In the genomic region with DNA sequence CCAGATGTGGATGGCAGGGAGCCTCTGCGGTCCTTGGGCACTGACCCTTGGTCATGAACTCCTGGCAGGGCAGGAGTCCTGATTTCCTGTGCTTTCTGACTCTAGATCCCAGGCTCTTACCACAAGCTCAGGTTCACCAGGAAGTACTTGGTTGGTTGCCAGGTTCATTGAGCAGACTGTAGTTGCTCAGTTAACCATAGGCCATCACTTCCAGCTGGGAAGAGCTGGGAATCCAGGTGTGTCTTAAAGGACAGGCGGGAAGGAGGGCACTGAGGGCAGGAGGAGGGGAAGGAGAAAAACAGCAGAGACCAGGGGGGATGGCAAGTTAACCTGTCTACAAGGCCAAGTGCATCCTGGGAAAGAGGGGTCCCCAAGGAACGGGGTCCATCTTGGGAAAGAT, we compare ENCODE assay signal across 17 cellular contexts.
"Had no signal": no experiment of that assay in that cellular context is flagged by ENCODE, and none has a peak within 500 bp of the region (broad histone marks: within the 10 kb centered on the region; RNA-seq: fewer than 3 reads in every experiment).

No MANE protein-coding gene starts in this region.

- H3K4me1 ChIP-seq: tibial artery had no signal

- H3K27me3 ChIP-seq: dorsolateral prefrontal cortex had no signal

- H3K9me3 Mint-ChIP-seq: activated CD4-positive, alpha-beta T cell treated with anti-CD3 and anti-CD28 coated beads, Interleukin-2, amount 10 ng/mL, durations not matched to agents 24 days and 14 days; activated CD8-positive, alpha-beta T cell treated with anti-CD3 and anti-CD28 coated beads for 36 hours; activated naive CD8-positive, alpha-beta T cell treated with anti-CD3 and anti-CD28 coated beads for 36 hours; nephron progenitor cell had no signal

- H3K9me3 ChIP-seq: lower lobe of right lung, tibial artery had no signal

- FAIRE-seq: keratinocyte, urothelium cell line had no signal

- H3K4me3 Mint-ChIP-seq: activated CD4-positive, alpha-beta T cell treated with anti-CD3 and anti-CD28 coated beads, Interleukin-2, amount 10 ng/mL, durations not matched to agents 24 days and 14 days; activated CD8-positive, alpha-beta T cell treated with anti-CD3 and anti-CD28 coated beads for 36 hours; activated naive CD8-positive, alpha-beta T cell treated with anti-CD3 and anti-CD28 coated beads for 36 hours; nephron progenitor cell had no signal

- DNase-seq: activated CD4-positive, alpha-beta T cell treated with anti-CD3 and anti-CD28 coated beads, Interleukin-2, amount 10 ng/mL, durations not matched to agents 24 days and 14 days; activated CD8-positive, alpha-beta T cell treated with anti-CD3 and anti-CD28 coated beads for 36 hours; activated effector memory CD4-positive, alpha-beta T cell treated with anti-CD3 and anti-CD28 coated beads, Interleukin-2, amount 50 U/mL, for 16 hours; activated naive CD8-positive, alpha-beta T cell treated with anti-CD3 and anti-CD28 coated beads for 36 hours; activated T-cell treated with anti-CD3 and anti-CD28 coated beads, Interleukin-2, amount 50 U/mL, for 48 hours; amniotic stem cell; dorsolateral prefrontal cortex; foreskin melanocyte; lower lobe of right lung; nephron progenitor cell; stimulated activated naive CD4-positive, alpha-beta T cell treated with Interleukin-2 at 50 U/mL for 16 hours; T-helper 1 cell; T1000; tibial artery had no signal

- ATAC-seq: activated CD8-positive, alpha-beta T cell treated with anti-CD3 and anti-CD28 coated beads for 36 hours had no signal

- H3K27ac ChIP-seq: cardiac muscle cell, tibial artery had no signal

- H3K27ac Mint-ChIP-seq: activated CD4-positive, alpha-beta T cell treated with anti-CD3 and anti-CD28 coated beads, Interleukin-2, amount 10 ng/mL, durations not matched to agents 24 days and 14 days; activated CD8-positive, alpha-beta T cell treated with anti-CD3 and anti-CD28 coated beads for 36 hours; activated naive CD8-positive, alpha-beta T cell treated with anti-CD3 and anti-CD28 coated beads for 36 hours; nephron progenitor cell had no signal

- H3K36me3 ChIP-seq: cardiac muscle cell, lower lobe of right lung, tibial artery had no signal

- H3K27me3 Mint-ChIP-seq: activated CD4-positive, alpha-beta T cell treated with anti-CD3 and anti-CD28 coated beads, Interleukin-2, amount 10 ng/mL, durations not matched to agents 24 days and 14 days; activated CD8-positive, alpha-beta T cell treated with anti-CD3 and anti-CD28 coated beads for 36 hours; activated naive CD8-positive, alpha-beta T cell treated with anti-CD3 and anti-CD28 coated beads for 36 hours had no signal

- H3K4me3 ChIP-seq: cardiac muscle cell, dorsolateral prefrontal cortex, lower lobe of right lung, tibial artery had no signal
